8 cellular contexts compared by ENCODE assay signal in the genomic region with DNA sequence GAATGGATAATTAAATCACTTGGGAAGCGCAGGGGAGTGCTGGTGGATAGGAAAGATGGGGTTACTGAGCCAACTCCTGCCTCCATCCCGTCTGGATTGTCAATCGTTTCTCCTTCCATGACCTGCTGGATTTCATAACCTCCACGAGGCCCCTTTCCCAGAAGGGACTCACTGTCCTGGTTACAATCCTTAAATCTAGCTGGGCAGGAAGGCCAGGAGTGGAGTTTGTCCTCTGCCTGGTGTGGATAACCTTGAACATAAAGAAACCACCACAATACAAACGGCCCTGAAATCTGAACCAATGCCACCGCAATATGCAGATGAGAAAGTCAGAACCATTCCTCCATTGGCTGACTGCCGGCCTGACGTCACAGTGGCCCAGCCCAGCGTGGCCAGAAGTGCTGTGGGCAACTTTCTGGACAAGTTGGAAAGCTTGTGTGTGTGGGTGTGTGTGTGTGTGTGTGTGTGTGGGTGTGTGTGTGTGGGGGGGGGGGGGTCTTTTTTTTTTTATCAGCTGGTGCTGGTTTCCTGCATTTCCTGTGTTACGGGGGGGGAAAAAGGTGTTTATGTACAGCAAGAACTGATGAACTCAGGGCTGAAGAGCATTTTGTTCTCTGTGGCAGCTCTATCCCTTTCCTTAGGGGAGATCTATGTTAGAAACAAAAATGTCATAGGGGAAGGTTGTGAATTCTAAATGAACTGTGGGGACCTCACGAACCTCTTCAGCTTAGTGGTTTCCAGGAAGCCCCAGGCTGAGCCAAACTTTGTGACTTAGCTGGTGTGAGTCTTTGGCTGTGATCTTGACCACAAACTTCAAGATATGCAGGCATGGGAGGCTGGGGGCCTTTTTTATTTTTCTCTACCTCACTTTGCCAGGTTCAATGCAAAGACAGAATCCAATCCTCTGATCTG.
DNase-seq lines count a peak whose midpoint lies in the region; TF ChIP-seq lines count a peak whose summit lies in the region.

No MANE protein-coding gene starts in this region.

- POLR2A ChIA-PET in HEK293T (lab: Yijun Ruan, JAX), result no interaction called here

- DNase-seq in DMS153 (lab: John Stamatoyannopoulos, UW) (peak; percentile 77), HEK293T (ENCODE audit: extremely low spot score) (peak; percentile 90), NCI-H2029 (lab: John Stamatoyannopoulos, UW) (peak; percentile 80), islet precursor cell (peak; percentile 98), smooth muscle cell of the brain vasculature (ENCODE audit: low read depth, low spot score) (peak; percentile 91)
- DNase-seq in activated CD4-positive, CD25-positive, alpha-beta regulatory T cell (lab: John Stamatoyannopoulos, UW), result peak in 3 of 4 experiments; percentile 10 to 25 (median 16)
- DNase-seq in central memory CD4-positive, alpha-beta T cell, result peak; percentile 71
- DNase-seq in NK-92 treated with Interleukin-12 subunit alpha and Interleukin-12 subunit beta, amount 100 ng/mL, for 24 hours (lab: John Stamatoyannopoulos, UW), result no peak

- CTCF ChIA-PET in HEK293T (lab: Yijun Ruan, JAX), result no interaction called here

TF ChIP-seq in HEK293T, 16 proteins besides CTCF, POLR2A, EP300 and RAD21:
- TF ChIP-seq L3MBTL2 (conservative IDR thresholded peaks at IDR 0.05) (no peak), LEF1 (IDR thresholded peaks at IDR 0.05; ENCODE audit: borderline replicate concordance) (no peak), ARNT (IDR thresholded peaks at IDR 0.05) (no peak), ZNF384 (IDR thresholded peaks at IDR 0.05) (no peak), SP1 (IDR thresholded peaks at IDR 0.05) (no peak), ELF4 (IDR thresholded peaks at IDR 0.05) (no peak), PKNOX1 (IDR thresholded peaks at IDR 0.05) (no peak), FOXA1 (IDR thresholded peaks at IDR 0.05) (no peak), SUZ12 (IDR thresholded peaks at IDR 0.05) (no peak), CTBP1 (IDR thresholded peaks at IDR 0.05; ENCODE audit: borderline replicate concordance) (no peak), FOXK2 (IDR thresholded peaks at IDR 0.05) (no peak), HDGF (IDR thresholded peaks at IDR 0.05; ENCODE audit: borderline replicate concordance) (no peak), FOXM1 (IDR thresholded peaks at IDR 0.05; ENCODE audit: borderline replicate concordance) (no peak), NFRKB (IDR thresholded peaks at IDR 0.05) (no peak), BHLHE40 (IDR thresholded peaks at IDR 0.05; ENCODE audit: borderline replicate concordance) (no peak), TARDBP (IDR thresholded peaks at IDR 0.05) (no peak)
